ENCODE assay signal across 26 cellular contexts in genomic region chr3:45719761-45720487, GRCh38. TPM values are rescaled to one million over a fixed set of nuclear protein-coding genes. Genes with fewer than 3 reads are reported as not detected.
DNase-seq lines count a peak whose midpoint lies in the region; ATAC-seq, FAIRE-seq and TF ChIP-seq lines count a peak whose summit lies in the region.
"Had no signal": no experiment of that assay in that cellular context is flagged by ENCODE, and none has a peak within 500 bp of the region (broad histone marks: within the 10 kb centered on the region; RNA-seq: fewer than 3 reads in every experiment).

No MANE protein-coding gene starts in this region.

- CTCF ChIA-PET in CD4-positive, alpha-beta T cell (lab: Charles Lee): no interaction called here

- no peak for ATAC-seq in CD4-positive, alpha-beta T cell (ENCODE audit: poor library complexity)
- ATAC-seq: GM12878; stimulated activated naive B cell treated with anti-CD40 and anti-IgM and Interleukin-4, amounts not matched to agents 10 μg/mL and 1 μg/mL and 100 μg/mL, for 72 hours; upper lobe of right lung had no signal

- POLR2A ChIA-PET in CD4-positive, alpha-beta T cell (lab: Charles Lee): no interaction called here

- DNase-seq in CD4-positive, alpha-beta T cell: no peak
- DNase-seq in GM19239 (ENCODE audit: insufficient read length, low spot score): no peak
- DNase-seq in fibroblast of peridontal ligament (ENCODE audit: extremely low read depth): peak; percentile 57
- DNase-seq in NCI-H2171 (lab: John Stamatoyannopoulos, UW): no peak
- DNase-seq in NCI-H2196 treated with DMSO at 0.1 percent for 48 hours (lab: John Stamatoyannopoulos, UW; ENCODE audit: unreplicated experiment): no peak
- DNase-seq in Kasumi-1 (lab: John Stamatoyannopoulos, UW): no peak
- DNase-seq: activated CD4-positive, alpha-beta T cell treated with anti-CD3 and anti-CD28 coated beads, Interleukin-2, amount 10 ng/mL, durations not matched to agents 24 days and 14 days; activated naive CD4-positive, alpha-beta T cell treated with anti-CD3 and anti-CD28 coated beads, Interleukin-2, amount 50 U/mL, for 16 hours; cortex of kidney; GOT3; hippocampal formation; immature natural killer cell; NCI-H1105; NCI-H187 treated with DMSO at 0.1 percent for 48 hours; NCI-H748 treated with DMSO at 0.1 percent for 48 hours; nucleus accumbens; SJCRH30; stimulated activated naive B cell treated with anti-CD40 and anti-IgM and Interleukin-4, amounts not matched to agents 10 μg/mL and 1 μg/mL and 100 μg/mL, for 72 hours; upper lobe of right lung; WERI-Rb-1 had no signal

- H3K9me3 Mint-ChIP-seq in CD4-positive, alpha-beta T cell: no peaks in the 10 kb centered on the region
- no peaks in the 10 kb centered on the region for H3K9me3 Mint-ChIP-seq in activated naive CD8-positive, alpha-beta T cell (ENCODE audit: low read depth)
- H3K9me3 Mint-ChIP-seq: activated CD4-positive, alpha-beta T cell treated with anti-CD3 and anti-CD28 coated beads, Interleukin-2, amount 10 ng/mL, durations not matched to agents 24 days and 14 days; activated T-helper 1 cell treated with anti-CD3 and anti-CD28 coated beads, Interleukin-12 subunit alpha, Interleukin-12 subunit beta, Interleukin-2, Interleukin-4 antibody, amounts not matched to agents 30 ng/mL and 10 ng/mL and 1 ng/mL, durations not matched to agents 14 hours and 24 hours and 36 hours; IgD-negative memory B cell; immature natural killer cell; stimulated activated naive B cell treated with anti-CD40 and anti-IgM and Interleukin-4, amounts not matched to agents 10 μg/mL and 1 μg/mL and 100 μg/mL, for 72 hours had no signal

- intact Hi-C loops in CD4-positive, alpha-beta T cell (cut with DNase I, micrococcal nuclease): no loop called here

- peak overlapping the region; percentile 7 for H3K27ac Mint-ChIP-seq in CD4-positive, alpha-beta T cell
- H3K27ac Mint-ChIP-seq in activated naive CD8-positive, alpha-beta T cell: peak overlapping the region; percentile 84
- H3K27ac Mint-ChIP-seq: activated CD4-positive, alpha-beta T cell treated with anti-CD3 and anti-CD28 coated beads, Interleukin-2, amount 10 ng/mL, durations not matched to agents 24 days and 14 days; IgD-negative memory B cell; stimulated activated naive B cell treated with anti-CD40 and anti-IgM and Interleukin-4, amounts not matched to agents 10 μg/mL and 1 μg/mL and 100 μg/mL, for 72 hours had no signal

- no peaks in the 10 kb centered on the region for H3K27me3 ChIP-seq in CD4-positive, alpha-beta T cell (ENCODE audit: control insufficient read depth, insufficient read depth, low read length)
- H3K27me3 ChIP-seq: SJCRH30, upper lobe of right lung had no signal

- TF ChIP-seq CTCF in CD4-positive, alpha-beta T cell (IDR thresholded peaks at IDR 0.05): no peak

- H3K9me3 ChIP-seq in CD4-positive, alpha-beta T cell (ENCODE audit: control insufficient read depth, low read length): no peaks in the 10 kb centered on the region
- H3K9me3 ChIP-seq: SJCRH30, upper lobe of right lung had no signal

- FAIRE-seq in GM19239 (lab: Jason Lieb, UNC): peak; percentile 77
- FAIRE-seq: astrocyte, GM12878 had no signal

- no peak overlapping the region for H3K4me3 Mint-ChIP-seq in CD4-positive, alpha-beta T cell
- no peak overlapping the region for H3K4me3 Mint-ChIP-seq in activated naive CD8-positive, alpha-beta T cell
- H3K4me3 Mint-ChIP-seq: activated CD4-positive, alpha-beta T cell treated with anti-CD3 and anti-CD28 coated beads, Interleukin-2, amount 10 ng/mL, durations not matched to agents 24 days and 14 days; activated T-helper 1 cell treated with anti-CD3 and anti-CD28 coated beads, Interleukin-12 subunit alpha, Interleukin-12 subunit beta, Interleukin-2, Interleukin-4 antibody, amounts not matched to agents 30 ng/mL and 10 ng/mL and 1 ng/mL, durations not matched to agents 14 hours and 24 hours and 36 hours; IgD-negative memory B cell; immature natural killer cell; stimulated activated naive B cell treated with anti-CD40 and anti-IgM and Interleukin-4, amounts not matched to agents 10 μg/mL and 1 μg/mL and 100 μg/mL, for 72 hours had no signal

- H3K4me1 Mint-ChIP-seq in CD4-positive, alpha-beta T cell (ENCODE audit: low read depth): peaks cover 40% of the 10 kb centered on the region
- H3K4me1 Mint-ChIP-seq in activated naive CD8-positive, alpha-beta T cell (ENCODE audit: low read depth): peaks cover 32% of the 10 kb centered on the region

- no peak overlapping the region for H3K27ac ChIP-seq in CD4-positive, alpha-beta T cell (ENCODE audit: low read depth, low read length)
- H3K27ac ChIP-seq: C4-2B, SJCRH30, upper lobe of right lung, WERI-Rb-1 had no signal

- peaks cover 89% of the 10 kb centered on the region for H3K36me3 Mint-ChIP-seq in CD4-positive, alpha-beta T cell (ENCODE audit: low read depth)
- peaks cover 34% of the 10 kb centered on the region for H3K36me3 Mint-ChIP-seq in activated naive CD8-positive, alpha-beta T cell

- no peaks in the 10 kb centered on the region for H3K27me3 Mint-ChIP-seq in CD4-positive, alpha-beta T cell
- H3K27me3 Mint-ChIP-seq in activated naive CD8-positive, alpha-beta T cell: no peaks in the 10 kb centered on the region
- H3K27me3 Mint-ChIP-seq: activated CD4-positive, alpha-beta T cell treated with anti-CD3 and anti-CD28 coated beads, Interleukin-2, amount 10 ng/mL, durations not matched to agents 24 days and 14 days; IgD-negative memory B cell; stimulated activated naive B cell treated with anti-CD40 and anti-IgM and Interleukin-4, amounts not matched to agents 10 μg/mL and 1 μg/mL and 100 μg/mL, for 72 hours had no signal

RNA-seq across cellular contexts. Expression of gene SACM1L, which starts 30.7 kb away (rescaled TPM):
- 10 to 100 TPM; 41.9 to 44.3 TPM for total RNA-seq in CD4-positive, alpha-beta T cell
